In genomic region chr20:53676519-53676822, GRCh38 we compare ENCODE assay signal across 15 cellular contexts.
A peak's percentile ranks its signal among the peaks of the same experiment; 100 is the strongest.
DNase-seq lines count a peak whose midpoint lies in the region; ATAC-seq, FAIRE-seq and TF ChIP-seq lines count a peak whose summit lies in the region.
"Had no signal": no experiment of that assay in that cellular context is flagged by ENCODE, and none has a peak within 500 bp of the region (broad histone marks: within the 10 kb centered on the region; RNA-seq: fewer than 3 reads in every experiment).

No MANE protein-coding gene starts in this region.

- H3K36me3 Mint-ChIP-seq in Caco-2 (ENCODE audit: insufficient read depth, unreplicated experiment), result peaks cover 25% of the 10 kb centered on the region
- H3K36me3 Mint-ChIP-seq in stimulated activated naive B cell treated with anti-CD40 and anti-IgM and Interleukin-4, amounts not matched to agents 10 μg/mL and 1 μg/mL and 100 μg/mL, for 72 hours, result no peaks in the 10 kb centered on the region
- H3K36me3 Mint-ChIP-seq: CD8-positive, alpha-beta T cell had no signal

- H3K4me1 Mint-ChIP-seq in Caco-2 (ENCODE audit: low read depth, unreplicated experiment), result peaks cover 45% of the 10 kb centered on the region
- H3K4me1 Mint-ChIP-seq in stimulated activated naive B cell treated with anti-CD40 and anti-IgM and Interleukin-4, amounts not matched to agents 10 μg/mL and 1 μg/mL and 100 μg/mL, for 72 hours, result peaks cover 13 to 28% of the 10 kb centered on the region in 2 donors

- H3F3A ChIP-seq in OCI-LY1 (ENCODE audit: insufficient read depth, low read length), result no peaks in the 10 kb centered on the region

- H3K4me3 ChIP-seq in Caco-2 (ENCODE audit: low read depth, low read length) (no peak overlapping the region), OCI-LY1 (ENCODE audit: low read depth, low read length, poor library complexity, severe bottlenecking) (no peak overlapping the region), endothelial cell of umbilical vein (replicated peaks in 1 of 3; ENCODE audit: insufficient read depth in 1 of 3, low read depth in 1 of 3, low read length in 3 of 3) (no peak overlapping the region)
- H3K4me3 ChIP-seq in effector memory CD4-positive, alpha-beta T cell (ENCODE audit: insufficient read depth, low read depth, low read length, poor library complexity, severe bottlenecking), result no peak overlapping the region
- H3K4me3 ChIP-seq: BLaER1 treated with 17β-estradiol and CSF1 and Interleukin-3, amounts not matched to agents 10 nM and 100 nM had no signal

- H2AFZ ChIP-seq in OCI-LY1 (ENCODE audit: low read length), result no peak overlapping the region
- no peak overlapping the region for H2AFZ ChIP-seq in endothelial cell of umbilical vein (ENCODE audit: low read depth, low read length)

- no peaks in the 10 kb centered on the region for H3K9me1 ChIP-seq in endothelial cell of umbilical vein (replicated peaks; ENCODE audit: control insufficient read depth, extremely low read depth, insufficient read depth, low read length)

- dilution Hi-C loops in endothelial cell of umbilical vein (cut with MboI; ENCODE audit: extremely low pct_ligation_motif_present, low sequenced_read_pairs), result no loop called here

- peak overlapping the region; percentile 88 for H3K27ac Mint-ChIP-seq in Caco-2 (ENCODE audit: unreplicated experiment)
- H3K27ac Mint-ChIP-seq in stimulated activated naive B cell treated with anti-CD40 and anti-IgM and Interleukin-4, amounts not matched to agents 10 μg/mL and 1 μg/mL and 100 μg/mL, for 72 hours, result peak overlapping the region; percentile 9
- H3K27ac Mint-ChIP-seq: B cell had no signal

- CTCF ChIA-PET in Caco-2 (lab: Charles Lee) (interaction anchor here (1.4 to 3.1 kb wide), 7 partner anchors 15 to 263 kb away, joined by 6 to 23 read pairs (median 9); no protein-coding TSS in a partner anchor), endothelial cell of umbilical vein (lab: Charles Lee) (no interaction called here)

- H3K4me2 ChIP-seq in OCI-LY1 (ENCODE audit: low read length) (no peak overlapping the region), endothelial cell of umbilical vein (ENCODE audit: insufficient read depth, low read length) (no peak overlapping the region)

- peak; percentile 24 for FAIRE-seq in endothelial cell of umbilical vein (lab: Jason Lieb, UNC)
- FAIRE-seq: H1 had no signal

- H3K27me3 Mint-ChIP-seq in Caco-2 (ENCODE audit: insufficient read depth, unreplicated experiment), result no peaks in the 10 kb centered on the region
- H3K27me3 Mint-ChIP-seq in stimulated activated naive B cell treated with anti-CD40 and anti-IgM and Interleukin-4, amounts not matched to agents 10 μg/mL and 1 μg/mL and 100 μg/mL, for 72 hours, result no peaks in the 10 kb centered on the region
- H3K27me3 Mint-ChIP-seq: B cell had no signal

- H3K36me3 ChIP-seq in Caco-2 (ENCODE audit: control insufficient read depth, insufficient read depth, low read length) (no peaks in the 10 kb centered on the region), OCI-LY1 (ENCODE audit: insufficient read depth, low read length) (no peaks in the 10 kb centered on the region), endothelial cell of umbilical vein (ENCODE audit: control insufficient read depth in 2 of 2, extremely low read depth in 1 of 2, insufficient read depth in 2 of 2, low read length in 2 of 2) (no peaks in the 10 kb centered on the region)
- no peaks in the 10 kb centered on the region for H3K36me3 ChIP-seq in effector memory CD4-positive, alpha-beta T cell (ENCODE audit: control insufficient read depth, insufficient read depth, low read length)
- H3K36me3 ChIP-seq: BLaER1 treated with 17β-estradiol and CSF1 and Interleukin-3, amounts not matched to agents 10 nM and 100 nM had no signal

- no peaks in the 10 kb centered on the region for H4K20me1 ChIP-seq in OCI-LY1 (ENCODE audit: insufficient read depth, low read length)
- H4K20me1 ChIP-seq in endothelial cell of umbilical vein (replicated peaks; ENCODE audit: control insufficient read depth, extremely low read depth, insufficient read depth, low read length), result no peaks in the 10 kb centered on the region
- H4K20me1 ChIP-seq: BLaER1 treated with 17β-estradiol and CSF1 and Interleukin-3, amounts not matched to agents 10 nM and 100 nM had no signal

- POLR2A ChIA-PET in Caco-2 (lab: Charles Lee) (interaction anchor here (1.2 to 1.7 kb wide), 2 partner anchors 15 to 53 kb away, joined by 10 to 22 read pairs; no protein-coding TSS in a partner anchor), endothelial cell of umbilical vein (lab: Charles Lee) (no interaction called here)

- BruUV-seq in Caco-2 (replicated peaks; lab: Mats Ljungman, UMichigan), result no TSS peak
- BruUV-seq in endothelial cell of umbilical vein (replicated peaks; lab: Mats Ljungman, UMichigan), result no TSS peak

- intact Hi-C loops in Caco-2 (cut with micrococcal nuclease; ENCODE audit: unreplicated experiment) (loop anchor here (10.0 kb wide), 1 partner anchor 388 kb away; no protein-coding TSS in a partner anchor), endothelial cell of umbilical vein (cut with micrococcal nuclease) (loop anchor here (5.0 kb wide), 1 partner anchor 151 kb away; no protein-coding TSS in a partner anchor)

- H3K4me1 ChIP-seq in Caco-2 (peaks cover 41% of the 10 kb centered on the region), OCI-LY1 (ENCODE audit: insufficient read depth, low read length, severe bottlenecking) (peaks cover 47% of the 10 kb centered on the region), endothelial cell of umbilical vein (ENCODE audit: control insufficient read depth, extremely low read depth, insufficient read depth, low read length) (peaks cover 12% of the 10 kb centered on the region)
- no peaks in the 10 kb centered on the region for H3K4me1 ChIP-seq in effector memory CD4-positive, alpha-beta T cell (ENCODE audit: control insufficient read depth, insufficient read depth, low read length, poor library complexity, severe bottlenecking)

- peak in 1 of 2 experiments; percentile 28 for DNase-seq in Caco-2
- DNase-seq in endothelial cell of umbilical vein (ENCODE audit: low read depth, low spot score), result no peak
- DNase-seq in stimulated activated naive B cell treated with anti-CD40 and anti-IgM and Interleukin-4, amounts not matched to agents 10 μg/mL and 1 μg/mL and 100 μg/mL, for 72 hours, result no peak
- DNase-seq in activated CD8-positive, alpha-beta memory T cell treated with anti-CD3 and anti-CD28 coated beads, Interleukin-2, amount 50 U/mL, for 48 hours, result no peak
- DNase-seq in effector memory CD4-positive, alpha-beta T cell, result no peak
- no peak for DNase-seq in DMS79 (lab: John Stamatoyannopoulos, UW)
- DNase-seq: CD8-positive, alpha-beta T cell; DMS 273 treated with DMSO at 0.1 percent for 48 hours; DMS53; GDM1; H9 had no signal

- H3K79me2 ChIP-seq in OCI-LY1 (ENCODE audit: insufficient read depth, low read length) (no peaks in the 10 kb centered on the region), endothelial cell of umbilical vein (ENCODE audit: control insufficient read depth, insufficient read depth, low read length) (no peaks in the 10 kb centered on the region)

- ATAC-seq in stimulated activated naive B cell treated with anti-CD40 and anti-IgM and Interleukin-4, amounts not matched to agents 10 μg/mL and 1 μg/mL and 100 μg/mL, for 72 hours (replicated peaks), result no peak
- ATAC-seq: CD8-positive, alpha-beta T cell had no signal

- TF ChIP-seq CTCF in Caco-2 (IDR thresholded peaks at IDR 0.05; ENCODE audit: insufficient read depth in 1 of 2, low read depth in 1 of 2, low read length in 1 of 2, severe bottlenecking in 1 of 2, unreplicated experiment in 1 of 2), result no peak
- TF ChIP-seq CTCF in OCI-LY1 (IDR thresholded peaks at IDR 0.05; ENCODE audit: low read length), result no peak
- no peak for TF ChIP-seq CTCF in endothelial cell of umbilical vein (IDR thresholded peaks at IDR 0.05; ENCODE audit: extremely low read depth in 1 of 2, insufficient read depth in 1 of 2, low read depth in 1 of 2, low read length in 2 of 2)

- H3K27ac ChIP-seq in OCI-LY1 (ENCODE audit: low read depth, low read length, poor library complexity, severe bottlenecking), result peak overlapping the region; percentile 97
- no peak overlapping the region for H3K27ac ChIP-seq in endothelial cell of umbilical vein (ENCODE audit: insufficient read depth, low read depth, low read length)
- no peak overlapping the region for H3K27ac ChIP-seq in effector memory CD4-positive, alpha-beta T cell (ENCODE audit: insufficient read depth, low read length, poor library complexity, severe bottlenecking)

- no peaks in the 10 kb centered on the region for H3K9me3 ChIP-seq in Caco-2
- no peaks in the 10 kb centered on the region for H3K9me3 ChIP-seq in OCI-LY1 (ENCODE audit: low read length)
- no peaks in the 10 kb centered on the region for H3K9me3 ChIP-seq in endothelial cell of umbilical vein (replicated peaks; ENCODE audit: control insufficient read depth, insufficient read depth, low read length)
- H3K9me3 ChIP-seq in effector memory CD4-positive, alpha-beta T cell (ENCODE audit: control insufficient read depth, low read length), result no peaks in the 10 kb centered on the region
- H3K9me3 ChIP-seq: BLaER1 treated with 17β-estradiol and CSF1 and Interleukin-3, amounts not matched to agents 10 nM and 100 nM had no signal

- no peaks in the 10 kb centered on the region for H3K9me3 Mint-ChIP-seq in Caco-2 (ENCODE audit: unreplicated experiment)
- peaks cover 0 to 1% of the 10 kb centered on the region in 2 donors for H3K9me3 Mint-ChIP-seq in stimulated activated naive B cell treated with anti-CD40 and anti-IgM and Interleukin-4, amounts not matched to agents 10 μg/mL and 1 μg/mL and 100 μg/mL, for 72 hours
- H3K9me3 Mint-ChIP-seq: CD8-positive, alpha-beta T cell; H9 had no signal

- no peak for TF ChIP-seq POLR2A in endothelial cell of umbilical vein (IDR thresholded peaks at IDR 0.05; ENCODE audit: low read depth, low read length)

- H3K9ac ChIP-seq in OCI-LY1 (ENCODE audit: low read length) (no peak overlapping the region), endothelial cell of umbilical vein (replicated peaks; ENCODE audit: extremely low read depth, insufficient read depth, low read length) (no peak overlapping the region)
- H3K9ac ChIP-seq: BLaER1 treated with 17β-estradiol and CSF1 and Interleukin-3, amounts not matched to agents 10 nM and 100 nM had no signal

- H3K9me2 ChIP-seq in OCI-LY1 (ENCODE audit: low read depth, low read length), result no peaks in the 10 kb centered on the region

- H3K27me3 ChIP-seq in Caco-2 (replicated peaks; ENCODE audit: control insufficient read depth, insufficient read depth, low read length) (no peaks in the 10 kb centered on the region), OCI-LY1 (ENCODE audit: insufficient read depth, low read length) (no peaks in the 10 kb centered on the region), endothelial cell of umbilical vein (ENCODE audit: control insufficient read depth in 2 of 2, insufficient read depth in 2 of 2, low read length in 2 of 2) (no peaks in the 10 kb centered on the region)
- no peaks in the 10 kb centered on the region for H3K27me3 ChIP-seq in effector memory CD4-positive, alpha-beta T cell (replicated peaks; ENCODE audit: control insufficient read depth, insufficient read depth, low read length, poor library complexity, severe bottlenecking)
- H3K27me3 ChIP-seq: BLaER1 treated with 17β-estradiol and CSF1 and Interleukin-3, amounts not matched to agents 10 nM and 100 nM had no signal

- H3K4me3 Mint-ChIP-seq in Caco-2 (ENCODE audit: unreplicated experiment), result no peak overlapping the region
- H3K4me3 Mint-ChIP-seq in stimulated activated naive B cell treated with anti-CD40 and anti-IgM and Interleukin-4, amounts not matched to agents 10 μg/mL and 1 μg/mL and 100 μg/mL, for 72 hours, result no peak overlapping the region
- H3K4me3 Mint-ChIP-seq: B cell; CD8-positive, alpha-beta T cell; H9 had no signal
